ENCODE assay signal across 23 cellular contexts in the genomic region with DNA sequence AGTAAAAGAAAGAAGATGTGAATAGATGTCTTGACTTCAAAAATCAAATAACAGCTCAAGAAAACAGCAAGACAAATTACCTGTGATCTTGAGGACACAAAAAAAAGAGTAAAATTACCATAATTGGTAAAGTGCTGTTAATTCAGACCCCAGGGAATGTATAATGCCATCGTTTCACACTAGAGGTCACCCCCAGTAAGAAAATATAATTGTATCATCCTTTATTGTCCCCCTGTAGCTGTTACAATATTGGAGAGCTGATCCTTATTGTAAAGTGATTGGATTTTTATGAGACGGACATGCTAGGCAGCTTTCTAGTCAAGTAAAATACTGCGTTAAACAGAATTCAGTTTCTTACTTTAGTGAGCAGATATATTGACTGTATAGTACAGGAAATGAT.
DNase-seq lines count a peak whose midpoint lies in the region; ATAC-seq, FAIRE-seq and TF ChIP-seq lines count a peak whose summit lies in the region.
"Had no signal": no experiment of that assay in that cellular context is flagged by ENCODE, and none has a peak within 500 bp of the region (broad histone marks: within the 10 kb centered on the region; RNA-seq: fewer than 3 reads in every experiment).

No MANE protein-coding gene starts in this region.

- in situ Hi-C loops in SK-MEL-5 (cut with HindIII; ENCODE audit: low pct_unique_long_range_greater_than_20kb, low sequenced_read_pairs) = no loop called here

- H3K4me3 ChIP-seq in fibroblast of the aortic adventitia (ENCODE audit: low read depth, low read length) (no peak overlapping the region), foreskin fibroblast (ENCODE audit: low read depth in 1 of 2, low read length in 2 of 2) (no peak overlapping the region)
- H3K4me3 ChIP-seq: cardiac muscle cell, dorsolateral prefrontal cortex had no signal

- ATAC-seq in HG02623 (IDR thresholded peaks at IDR 0.05; ENCODE audit: unreplicated experiment) (no peak), GM18870 (IDR thresholded peaks at IDR 0.05; ENCODE audit: unreplicated experiment) (no peak)
- ATAC-seq: activated CD4-positive, CD25-positive, alpha-beta regulatory T cell treated with anti-CD3 and anti-CD28 coated beads, Interleukin-2, amount 50 U/mL, for 24 hours; Right ventricle myocardium inferior had no signal

- no peak for FAIRE-seq in D721Med (lab: Jason Lieb, UNC)
- FAIRE-seq: kidney had no signal

- DNase-seq in D721Med (ENCODE audit: insufficient read length, low spot score) (no peak), HT1080 (ENCODE audit: low read depth) (peak; percentile 18), SK-MEL-5 (ENCODE audit: low read depth, low spot score) (peak; percentile 25), fibroblast of the aortic adventitia (ENCODE audit: low read depth) (peak; percentile 14), NCI-H2081 (lab: John Stamatoyannopoulos, UW) (no peak), foreskin fibroblast (no peak)
- DNase-seq: activated CD4-positive, alpha-beta memory T cell treated with anti-CD3 and anti-CD28 coated beads, Interleukin-2, amount 10 ng/mL, durations not matched to agents 7 days and 5 days; activated naive CD4-positive, alpha-beta T cell; activated T-cell treated with anti-CD3 and anti-CD28 coated beads for 4 hours; CD4-positive, alpha-beta memory T cell; dorsolateral prefrontal cortex; kidney; NCI-H1436; NCI-H524 treated with DMSO at 0.1 percent for 48 hours; occipital lobe; stimulated activated CD4-positive, alpha-beta T cell treated with anti-CD3 and anti-CD28 coated beads, Interleukin-2, amount 100 ng/mL, for 48 hours; stimulated activated naive CD4-positive, alpha-beta T cell treated with Interleukin-2 at 50 U/mL for 16 hours; SW 1271 had no signal

- TF ChIP-seq CTCF in D721Med (IDR thresholded peaks at IDR 0.05; ENCODE audit: insufficient read depth, missing control alignments) (peak; percentile 12), fibroblast of the aortic adventitia (IDR thresholded peaks at IDR 0.05; ENCODE audit: insufficient read depth, low read length) (peak; percentile 12), foreskin fibroblast (IDR thresholded peaks at IDR 0.05; ENCODE audit: low read depth, low read length) (no peak)

Comparison
In these comparisons a context has a peak if more than half of its experiments do, and no peak if none do; other contexts are left out.
1. DNase-seq: peak in HT1080 (single experiment), SK-MEL-5 (single experiment) and fibroblast of the aortic adventitia (single experiment); none in D721Med (single experiment), NCI-H2081 (0 of 2) and foreskin fibroblast (0 of 2).